34 cellular contexts compared by ENCODE assay signal in the genomic region with DNA sequence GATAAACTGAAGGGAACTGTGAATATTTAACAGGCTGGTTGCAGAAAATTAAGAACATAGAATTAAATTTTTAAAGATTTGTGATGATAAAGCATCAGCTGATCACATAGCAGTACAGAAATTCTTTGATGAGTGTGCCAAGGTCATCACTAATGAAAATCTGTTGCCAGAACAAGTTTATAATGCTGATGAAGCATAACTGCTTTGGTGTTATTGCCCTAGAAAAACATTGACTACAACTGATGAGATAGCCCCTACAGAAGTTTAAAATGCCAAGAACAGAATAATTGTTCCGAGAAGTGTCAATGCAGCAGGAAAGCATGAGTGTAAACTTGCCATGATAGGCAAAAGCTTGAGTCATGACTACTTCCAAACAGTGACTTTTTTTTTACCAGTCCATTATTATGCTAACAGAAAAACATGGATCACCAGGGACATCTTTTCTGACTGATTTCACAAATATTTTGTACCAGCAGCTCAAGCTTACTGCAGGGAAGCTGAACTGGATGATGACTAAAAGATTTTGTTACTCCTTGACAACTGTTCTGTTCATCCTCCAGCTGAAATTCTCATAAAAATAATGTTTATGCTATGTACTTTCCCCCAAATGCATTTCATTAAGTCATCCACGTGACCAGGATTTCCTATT.
A peak's percentile ranks its signal among the peaks of the same experiment; 100 is the strongest.
DNase-seq lines count a peak whose midpoint lies in the region; ATAC-seq, FAIRE-seq and TF ChIP-seq lines count a peak whose summit lies in the region.
"Had no signal": no experiment of that assay in that cellular context is flagged by ENCODE, and none has a peak within 500 bp of the region (broad histone marks: within the 10 kb centered on the region; RNA-seq: fewer than 3 reads in every experiment).

No MANE protein-coding gene starts in this region.

- DNase-seq in HepG2 (ENCODE audit: low spot score) (no peak), right lobe of liver (no peak), adipocyte (ENCODE audit: low read depth) (peak; percentile 32), fibroblast of villous mesenchyme (ENCODE audit: low read depth) (peak; percentile 68), NOMO-1 treated with dmso at 0.1 percent for 144 hours (lab: John Stamatoyannopoulos, UW; ENCODE audit: unreplicated experiment) (no peak), SK-N-DZ (ENCODE audit: low spot score) (no peak), inferior parietal cortex (ENCODE audit: extremely low spot score) (no peak)
- DNase-seq in activated CD4-positive, alpha-beta T cell treated with anti-CD3 and anti-CD28 coated beads for 1 hour, result no peak
- DNase-seq: activated CD4-positive, alpha-beta memory T cell treated with anti-CD3 and anti-CD28 coated beads for 36 hours; activated CD4-positive, CD25-positive, alpha-beta regulatory T cell treated with anti-CD3 and anti-CD28 coated beads, Interleukin-2, amount 50 U/mL, for 72 hours; activated naive CD4-positive, alpha-beta T cell; activated naive CD8-positive, alpha-beta T cell treated with anti-CD3 and anti-CD28 coated beads, Interleukin-2, amount 50 U/mL, for 24 hours; activated T-cell treated with anti-CD3 and anti-CD28 coated beads, Interleukin-2, amount 50 U/mL, for 72 hours; CD8-positive, alpha-beta memory T cell; dermis blood vessel endothelial cell; esophagus squamous epithelium; hippocampal formation; left colon; NCI-H1048; NCI-H1694 treated with DMSO at 0.1 percent for 48 hours; NCI-H2171; NCI-H510A treated with DMSO at 0.1 percent for 48 hours; nephron progenitor cell; NK-92 treated with Interleukin-12 subunit alpha and Interleukin-12 subunit beta, amount 100 ng/mL, for 24 hours; pancreas; stimulated activated CD4-positive, alpha-beta T cell treated with anti-CD3 and anti-CD28 coated beads, Interleukin-1b, Interleukin-23, amount 100 ng/mL, for 48 hours; stimulated activated naive CD4-positive, alpha-beta T cell treated with Interleukin-2 at 50 U/mL for 16 hours; T-helper 2 cell; upper lobe of right lung had no signal

- H3K4me1 ChIP-seq in HepG2 (ENCODE audit: insufficient read depth, low read length) (no peaks in the 10 kb centered on the region), right lobe of liver (no peaks in the 10 kb centered on the region), adipocyte (ENCODE audit: control insufficient read depth, insufficient read depth, low read length) (no peaks in the 10 kb centered on the region)
- H3K4me1 ChIP-seq: esophagus squamous epithelium, pancreas, upper lobe of right lung had no signal

- 2% methylated on average over 2 of the region's 2 CpGs for WGBS in HepG2 (ENCODE audit: low lambda C conversion rate)
- WGBS in right lobe of liver (ENCODE audit: insufficient coverage, low coverage, low lambda C conversion rate, missing lambda C conversion rate), result 28% methylated on average over 2 of the region's 2 CpGs

- ATAC-seq in HepG2, result no peak
- ATAC-seq in right lobe of liver, result no peak
- ATAC-seq: activated naive CD8-positive, alpha-beta T cell treated with anti-CD3 and anti-CD28 coated beads, Interleukin-2, amount 50 U/mL, for 24 hours; activated T-cell treated with anti-CD3 and anti-CD28 coated beads, Interleukin-2, amount 50 U/mL, for 72 hours; HCT116; left colon; pancreas; Right ventricle myocardium inferior; upper lobe of right lung had no signal

- H3K79me2 ChIP-seq in HepG2 (ENCODE audit: insufficient read depth, low read length), result no peaks in the 10 kb centered on the region

- no peak overlapping the region for H3K9ac ChIP-seq in HepG2 (ENCODE audit: insufficient read depth, low read depth, low read length)
- no peak overlapping the region for H3K9ac ChIP-seq in adipocyte (ENCODE audit: low read length)

- H4K20me1 ChIP-seq in HepG2 (ENCODE audit: insufficient read depth, low read length), result no peaks in the 10 kb centered on the region

- POLR2A ChIA-PET in HepG2 (lab: Yijun Ruan, JAX), result no interaction called here

- H3K36me3 ChIP-seq in HepG2 (replicated peaks in 1 of 2; ENCODE audit: control insufficient read depth in 1 of 2, insufficient read depth in 2 of 2, low read length in 2 of 2) (no peaks in the 10 kb centered on the region), right lobe of liver (no peaks in the 10 kb centered on the region), adipocyte (ENCODE audit: control insufficient read depth, insufficient read depth, low read length, severe bottlenecking) (no peaks in the 10 kb centered on the region)
- H3K36me3 ChIP-seq: esophagus squamous epithelium, pancreas, upper lobe of right lung had no signal

- H2AFZ ChIP-seq in HepG2 (ENCODE audit: low read length), result no peak overlapping the region

- intact Hi-C loops in HepG2 (cut with micrococcal nuclease; ENCODE audit: unreplicated experiment) (no loop called here), right lobe of liver (cut with DNase I) (no loop called here)

- no peak for TF ChIP-seq EP300 in HepG2 (IDR thresholded peaks at IDR 0.05; ENCODE audit: low read depth in 2 of 2, low read length in 2 of 2)
- TF ChIP-seq EP300 in HepG2 (CRISPR knock-in tag; IDR thresholded peaks at IDR 0.05; ENCODE audit: borderline replicate concordance), result no peak

- no peak for TF ChIP-seq CTCF in HepG2 (CRISPR knock-in tag; IDR thresholded peaks at IDR 0.05)
- TF ChIP-seq CTCF in right lobe of liver (IDR thresholded peaks at IDR 0.05), result no peak
- TF ChIP-seq CTCF in fibroblast of villous mesenchyme (IDR thresholded peaks at IDR 0.05; ENCODE audit: insufficient read depth, low read depth, low read length), result no peak

- H3K9me3 ChIP-seq in HepG2 (ENCODE audit: low read length) (no peaks in the 10 kb centered on the region), right lobe of liver (no peaks in the 10 kb centered on the region), adipocyte (ENCODE audit: control insufficient read depth, low read length) (no peaks in the 10 kb centered on the region)
- H3K9me3 ChIP-seq: esophagus squamous epithelium, pancreas, upper lobe of right lung had no signal

- in situ Hi-C loops in HepG2 (cut with HindIII; ENCODE audit: extremely low pct_ligation_motif_present, low pct_unique_long_range_greater_than_20kb), result no loop called here

- no peak overlapping the region for H3K4me3 ChIP-seq in HepG2 (replicated peaks in 1 of 3; ENCODE audit: insufficient read depth in 1 of 3, low read depth in 2 of 3, low read length in 3 of 3)
- H3K4me3 ChIP-seq in right lobe of liver, result no peak overlapping the region
- no peak overlapping the region for H3K4me3 ChIP-seq in adipocyte (ENCODE audit: low read length)
- no peak overlapping the region for H3K4me3 ChIP-seq in fibroblast of villous mesenchyme (ENCODE audit: low read depth, low read length)
- H3K4me3 ChIP-seq: esophagus squamous epithelium, pancreas, smooth muscle cell, upper lobe of right lung had no signal

- H3K27ac ChIP-seq in HepG2 (ENCODE audit: extremely low read length, insufficient read depth, low read length) (no peak overlapping the region), right lobe of liver (no peak overlapping the region)
- H3K27ac ChIP-seq: 22Rv1, esophagus squamous epithelium, pancreas, upper lobe of right lung had no signal

- CTCF ChIA-PET in HepG2 (lab: Yijun Ruan, JAX; ENCODE audit: low intra/inter-chr PET ratio, low total read pairs), result no interaction called here

- FAIRE-seq in HepG2 (lab: Jason Lieb, UNC), result no peak
- FAIRE-seq: GM12891, pancreas had no signal

- no peak overlapping the region for H3K4me2 ChIP-seq in HepG2 (ENCODE audit: low read depth, low read length)
- H3K4me2 ChIP-seq: smooth muscle cell had no signal

- no peak for TF ChIP-seq POLR2A in HepG2 (IDR thresholded peaks at IDR 0.05; ENCODE audit: insufficient read depth in 1 of 2, low read depth in 2 of 2, low read length in 2 of 2)
- TF ChIP-seq POLR2A in right lobe of liver (IDR thresholded peaks at IDR 0.05), result no peak

- no TSS peak for BruUV-seq in HepG2 (replicated peaks; lab: Mats Ljungman, UMichigan)

- H3K27me3 ChIP-seq in HepG2 (ENCODE audit: control insufficient read depth in 1 of 2, insufficient read depth in 2 of 2, low read length in 2 of 2) (no peaks in the 10 kb centered on the region), right lobe of liver (no peaks in the 10 kb centered on the region), adipocyte (replicated peaks; ENCODE audit: control insufficient read depth, insufficient read depth, low read length) (no peaks in the 10 kb centered on the region)
- H3K27me3 ChIP-seq: esophagus squamous epithelium, pancreas, upper lobe of right lung had no signal

- no peak for TF ChIP-seq RAD21 in HepG2 (CRISPR knock-in tag; IDR thresholded peaks at IDR 0.05)

TF ChIP-seq in HepG2, 621 proteins besides CTCF, POLR2A, EP300 and RAD21:
- TF ChIP-seq MAFK (conservative IDR thresholded peaks at IDR 0.05 in 1 of 2, IDR thresholded peaks at IDR 0.05 in 1 of 2; ENCODE audit: low read length in 2 of 2) (peak; percentile 38 to 78), MAFF (IDR thresholded peaks at IDR 0.05; ENCODE audit: low read depth, low read length) (peak; percentile 71)
- TF ChIP-seq, protein P1, sequence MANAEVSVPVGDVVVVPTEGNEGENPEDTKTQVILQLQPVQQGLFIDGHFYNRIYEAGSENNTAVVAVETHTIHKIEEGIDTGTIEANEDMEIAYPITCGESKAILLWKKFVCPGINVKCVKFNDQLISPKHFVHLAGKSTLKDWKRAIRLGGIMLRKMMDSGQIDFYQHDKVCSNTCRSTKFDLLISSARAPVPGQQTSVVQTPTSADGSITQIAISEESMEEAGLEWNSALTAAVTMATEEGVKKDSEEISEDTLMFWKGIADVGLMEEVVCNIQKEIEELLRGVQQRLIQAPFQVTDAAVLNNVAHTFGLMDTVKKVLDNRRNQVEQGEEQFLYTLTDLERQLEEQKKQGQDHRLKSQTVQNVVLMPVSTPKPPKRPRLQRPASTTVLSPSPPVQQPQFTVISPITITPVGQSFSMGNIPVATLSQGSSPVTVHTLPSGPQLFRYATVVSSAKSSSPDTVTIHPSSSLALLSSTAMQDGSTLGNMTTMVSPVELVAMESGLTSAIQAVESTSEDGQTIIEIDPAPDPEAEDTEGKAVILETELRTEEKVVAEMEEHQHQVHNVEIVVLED (CRISPR knock-in tag; IDR thresholded peaks at IDR 0.05; ENCODE audit: borderline replicate concordance), result no peak

Comparison
In these comparisons a context has a peak if more than half of its experiments do, and no peak if none do; other contexts are left out.
1. DNase-seq: peak in adipocyte (single experiment) and fibroblast of villous mesenchyme (single experiment); none in HepG2 (single experiment), right lobe of liver (0 of 3), NOMO-1 treated with dmso at 0.1 percent for 144 hours (single experiment), activated CD4-positive, alpha-beta T cell treated with anti-CD3 and anti-CD28 coated beads for 1 hour (single experiment), SK-N-DZ (single experiment) and inferior parietal cortex (single experiment).